15 cellular contexts compared by ENCODE assay signal in genomic region chr12:125564753-125565152, GRCh38.
DNase-seq lines count a peak whose midpoint lies in the region; ATAC-seq lines count a peak whose summit lies in the region.
"Had no signal": no experiment of that assay in that cellular context is flagged by ENCODE, and none has a peak within 500 bp of the region (broad histone marks: within the 10 kb centered on the region; RNA-seq: fewer than 3 reads in every experiment).

No MANE protein-coding gene starts in this region.

- ATAC-seq in HG02885 (IDR thresholded peaks at IDR 0.05; ENCODE audit: poor library complexity, unreplicated experiment), result peak; percentile 73
- no peak for ATAC-seq in HG02642 (IDR thresholded peaks at IDR 0.05; ENCODE audit: poor library complexity, unreplicated experiment)
- ATAC-seq in GM18517 (IDR thresholded peaks at IDR 0.05; ENCODE audit: unreplicated experiment), result no peak
- ATAC-seq: K562 had no signal

- peak; percentile 2 for DNase-seq in CD1c-positive myeloid dendritic cell (ENCODE audit: extremely low spot score)
- peak; percentile 49 for DNase-seq in inferior parietal cortex (ENCODE audit: extremely low spot score)
- DNase-seq in superior temporal gyrus (ENCODE audit: extremely low spot score), result peak; percentile 30
- no peak for DNase-seq in effector CD4-positive, alpha-beta T cell
- DNase-seq: 8988T; AML-193; Calu3; CD4-positive, alpha-beta T cell; DMS 273 treated with DMSO at 0.1 percent for 48 hours; HCEC 1CT; Kasumi-1 had no signal
